In genomic region chr16:85238233-85238647, GRCh38 we compare ENCODE assay signal across 10 cellular contexts.
DNase-seq lines count a peak whose midpoint lies in the region; ATAC-seq and TF ChIP-seq lines count a peak whose summit lies in the region.
"Had no signal": no experiment of that assay in that cellular context is flagged by ENCODE, and none has a peak within 500 bp of the region (broad histone marks: within the 10 kb centered on the region; RNA-seq: fewer than 3 reads in every experiment).

No MANE protein-coding gene starts in this region.

- POLR2A ChIA-PET in activated CD8-positive, alpha-beta T cell treated with anti-CD3 and anti-CD28 coated beads, Interleukin-2, amount 10 ng/mL, durations not matched to agents 7 days and 5 days (lab: Charles Lee) = no interaction called here

- WGBS in spleen, 5 donors = 50 to 84% (median 52%) methylated on average over 15 to 17 of the region's 17 CpGs

- H3K4me1 ChIP-seq in BLaER1 = peaks cover 95% of the 10 kb centered on the region
- peaks cover 0 to 68% (median 37%) of the 10 kb centered on the region in 6 donors for H3K4me1 ChIP-seq in spleen

- no peaks in the 10 kb centered on the region for H3K36me3 Mint-ChIP-seq in activated CD8-positive, alpha-beta T cell treated with anti-CD3 and anti-CD28 coated beads, Interleukin-2, amount 10 ng/mL, durations not matched to agents 7 days and 5 days (ENCODE audit: low read depth)
- no peaks in the 10 kb centered on the region for H3K36me3 Mint-ChIP-seq in activated T-helper 2 cell treated with anti-CD3 and anti-CD28 coated beads, Interferon-gamma antibody, Interleukin-2, Interleukin-4, amounts not matched to agents 10 μg/mL and 5 μg/mL and 100 μg/mL, durations not matched to agents 14 hours and 24 hours and 36 hours (ENCODE audit: low read depth)

- no peaks in the 10 kb centered on the region for H3K9me3 Mint-ChIP-seq in activated CD8-positive, alpha-beta T cell treated with anti-CD3 and anti-CD28 coated beads, Interleukin-2, amount 10 ng/mL, durations not matched to agents 7 days and 5 days (ENCODE audit: insufficient read depth)
- H3K9me3 Mint-ChIP-seq in activated T-helper 2 cell treated with anti-CD3 and anti-CD28 coated beads, Interferon-gamma antibody, Interleukin-2, Interleukin-4, amounts not matched to agents 10 μg/mL and 5 μg/mL and 100 μg/mL, durations not matched to agents 14 hours and 24 hours and 36 hours = no peaks in the 10 kb centered on the region
- H3K9me3 Mint-ChIP-seq: T-helper 1 cell treated with Interleukin-12 subunit alpha and Interleukin-12 subunit beta and Interleukin-4 antibody, amounts not matched to agents 30 μg/mL and 1 μg/mL, for 36 hours had no signal

- 0 out of 2 replicates have a peak overlapping the region, but pooled peaks have one; percentile 3 for H3K4me3 ChIP-seq in BLaER1
- H3K4me3 ChIP-seq in foreskin fibroblast (ENCODE audit: low read depth in 1 of 2, low read length in 2 of 2) = no peak overlapping the region
- no peak overlapping the region for H3K4me3 ChIP-seq in spleen

- peak overlapping the region; percentile 80 for H3K4me2 ChIP-seq in BLaER1

- H3K36me3 ChIP-seq in BLaER1 (no peaks in the 10 kb centered on the region), spleen (no peaks in the 10 kb centered on the region)

- DNase-seq in foreskin fibroblast (peak; percentile 86 to 95), occipital lobe (lab: John Stamatoyannopoulos, UW) (peak; percentile 34), spleen (no peak)
- no peak for DNase-seq in activated CD8-positive, alpha-beta T cell treated with anti-CD3 and anti-CD28 coated beads, Interleukin-2, amount 10 ng/mL, durations not matched to agents 7 days and 5 days
- DNase-seq in activated T-helper 2 cell treated with anti-CD3 and anti-CD28 coated beads, Interferon-gamma antibody, Interleukin-2, Interleukin-4, amounts not matched to agents 10 μg/mL and 5 μg/mL and 100 μg/mL, durations not matched to agents 14 hours and 24 hours and 36 hours (ENCODE audit: low spot score) = no peak
- DNase-seq: Karpas-422 had no signal

- H3K4me1 Mint-ChIP-seq in activated CD8-positive, alpha-beta T cell treated with anti-CD3 and anti-CD28 coated beads, Interleukin-2, amount 10 ng/mL, durations not matched to agents 7 days and 5 days (ENCODE audit: low read depth) = peaks cover 10% of the 10 kb centered on the region
- no peaks in the 10 kb centered on the region for H3K4me1 Mint-ChIP-seq in activated T-helper 2 cell treated with anti-CD3 and anti-CD28 coated beads, Interferon-gamma antibody, Interleukin-2, Interleukin-4, amounts not matched to agents 10 μg/mL and 5 μg/mL and 100 μg/mL, durations not matched to agents 14 hours and 24 hours and 36 hours (ENCODE audit: low read depth)

- peaks cover 18% of the 10 kb centered on the region for H3K27me3 Mint-ChIP-seq in activated CD8-positive, alpha-beta T cell treated with anti-CD3 and anti-CD28 coated beads, Interleukin-2, amount 10 ng/mL, durations not matched to agents 7 days and 5 days (ENCODE audit: low read depth)
- H3K27me3 Mint-ChIP-seq in activated T-helper 2 cell treated with anti-CD3 and anti-CD28 coated beads, Interferon-gamma antibody, Interleukin-2, Interleukin-4, amounts not matched to agents 10 μg/mL and 5 μg/mL and 100 μg/mL, durations not matched to agents 14 hours and 24 hours and 36 hours (ENCODE audit: low read depth) = peaks cover 17% of the 10 kb centered on the region

- TF ChIP-seq POLR2A in spleen (IDR thresholded peaks at IDR 0.05) = no peak

- CTCF ChIA-PET in activated CD8-positive, alpha-beta T cell treated with anti-CD3 and anti-CD28 coated beads, Interleukin-2, amount 10 ng/mL, durations not matched to agents 7 days and 5 days (lab: Charles Lee) = interaction anchor here (0.7 kb wide), 2 partner anchors 14 to 318 kb away, joined by 3 read pairs; no protein-coding TSS in a partner anchor

- H3K4me3 Mint-ChIP-seq in activated CD8-positive, alpha-beta T cell treated with anti-CD3 and anti-CD28 coated beads, Interleukin-2, amount 10 ng/mL, durations not matched to agents 7 days and 5 days = no peak overlapping the region
- H3K4me3 Mint-ChIP-seq in activated T-helper 2 cell treated with anti-CD3 and anti-CD28 coated beads, Interferon-gamma antibody, Interleukin-2, Interleukin-4, amounts not matched to agents 10 μg/mL and 5 μg/mL and 100 μg/mL, durations not matched to agents 14 hours and 24 hours and 36 hours (ENCODE audit: low read depth) = no peak overlapping the region
- H3K4me3 Mint-ChIP-seq: T-helper 1 cell treated with Interleukin-12 subunit alpha and Interleukin-12 subunit beta and Interleukin-4 antibody, amounts not matched to agents 30 μg/mL and 1 μg/mL, for 36 hours had no signal

- H3K9me3 ChIP-seq in BLaER1 (no peaks in the 10 kb centered on the region), spleen (no peaks in the 10 kb centered on the region)

- H3K9ac ChIP-seq in BLaER1 = peak overlapping the region; percentile 21; the same call in 1 of the 2 replicates

- H3K27ac ChIP-seq in BLaER1 (peak overlapping the region; percentile 57; the same call in 1 of the 2 replicates), spleen (peak overlapping the region in 1 of 8 donors; percentile 16)

- no peak overlapping the region for H3K27ac Mint-ChIP-seq in activated CD8-positive, alpha-beta T cell treated with anti-CD3 and anti-CD28 coated beads, Interleukin-2, amount 10 ng/mL, durations not matched to agents 7 days and 5 days
- H3K27ac Mint-ChIP-seq in activated T-helper 2 cell treated with anti-CD3 and anti-CD28 coated beads, Interferon-gamma antibody, Interleukin-2, Interleukin-4, amounts not matched to agents 10 μg/mL and 5 μg/mL and 100 μg/mL, durations not matched to agents 14 hours and 24 hours and 36 hours = no peak overlapping the region
- H3K27ac Mint-ChIP-seq: T-helper 1 cell treated with Interleukin-12 subunit alpha and Interleukin-12 subunit beta and Interleukin-4 antibody, amounts not matched to agents 30 μg/mL and 1 μg/mL, for 36 hours had no signal

- H4K20me1 ChIP-seq in BLaER1 = 0 out of 2 replicates have a peak, but pooled peaks cover 10% of the 10 kb centered on the region

- TF ChIP-seq CTCF in foreskin fibroblast (IDR thresholded peaks at IDR 0.05; ENCODE audit: low read depth, low read length) (no peak), spleen (IDR thresholded peaks at IDR 0.05 in 8 of 11, conservative IDR thresholded peaks at IDR 0.05 in 3 of 11) (peak in 1 of 11 experiments; percentile 21)

- H3K27me3 ChIP-seq in BLaER1 (no peaks in the 10 kb centered on the region), spleen (replicated peaks in 1 of 7) (peaks cover 0 to 46% (median 18%) of the 10 kb centered on the region in 7 donors)

- no peak for ATAC-seq in HG02610 (IDR thresholded peaks at IDR 0.05; ENCODE audit: unreplicated experiment)
- no peak for ATAC-seq in activated CD8-positive, alpha-beta T cell treated with anti-CD3 and anti-CD28 coated beads, Interleukin-2, amount 10 ng/mL, durations not matched to agents 7 days and 5 days

- intact Hi-C loops in activated T-helper 2 cell treated with anti-CD3 and anti-CD28 coated beads, Interferon-gamma antibody, Interleukin-2, Interleukin-4, amounts not matched to agents 10 μg/mL and 5 μg/mL and 100 μg/mL, durations not matched to agents 14 hours and 24 hours and 36 hours (cut with micrococcal nuclease) = no loop called here
- intact Hi-C loops in spleen (cut with DNase I; ENCODE audit: low total_unique reads) = no loop called here

TF ChIP-seq in PFSK-1, 5 proteins besides CTCF, POLR2A, EP300 and RAD21:
- TF ChIP-seq FOXP2 (optimal IDR thresholded peaks at IDR 0.05; ENCODE audit: borderline replicate concordance, extremely low read depth, extremely low read length, insufficient read depth) = peak; percentile 44
- TF ChIP-seq POLR2AphosphoS5 (IDR thresholded peaks at IDR 0.05; ENCODE audit: low read depth, low read length) = no peak
TF ChIP-seq in PFSK-1: peak in this region for 1.

Comparison
In these comparisons a context has a peak if more than half of its experiments do, and no peak if none do; other contexts are left out.
1. DNase-seq: peak in foreskin fibroblast (2 of 2) and occipital lobe (single experiment); none in activated CD8-positive, alpha-beta T cell treated with anti-CD3 and anti-CD28 coated beads, Interleukin-2, amount 10 ng/mL, durations not matched to agents 7 days and 5 days (single experiment), activated T-helper 2 cell treated with anti-CD3 and anti-CD28 coated beads, Interferon-gamma antibody, Interleukin-2, Interleukin-4, amounts not matched to agents 10 μg/mL and 5 μg/mL and 100 μg/mL, durations not matched to agents 14 hours and 24 hours and 36 hours (single experiment) and spleen (single experiment).